ENCODE assay signal across 21 cellular contexts in the genomic region with DNA sequence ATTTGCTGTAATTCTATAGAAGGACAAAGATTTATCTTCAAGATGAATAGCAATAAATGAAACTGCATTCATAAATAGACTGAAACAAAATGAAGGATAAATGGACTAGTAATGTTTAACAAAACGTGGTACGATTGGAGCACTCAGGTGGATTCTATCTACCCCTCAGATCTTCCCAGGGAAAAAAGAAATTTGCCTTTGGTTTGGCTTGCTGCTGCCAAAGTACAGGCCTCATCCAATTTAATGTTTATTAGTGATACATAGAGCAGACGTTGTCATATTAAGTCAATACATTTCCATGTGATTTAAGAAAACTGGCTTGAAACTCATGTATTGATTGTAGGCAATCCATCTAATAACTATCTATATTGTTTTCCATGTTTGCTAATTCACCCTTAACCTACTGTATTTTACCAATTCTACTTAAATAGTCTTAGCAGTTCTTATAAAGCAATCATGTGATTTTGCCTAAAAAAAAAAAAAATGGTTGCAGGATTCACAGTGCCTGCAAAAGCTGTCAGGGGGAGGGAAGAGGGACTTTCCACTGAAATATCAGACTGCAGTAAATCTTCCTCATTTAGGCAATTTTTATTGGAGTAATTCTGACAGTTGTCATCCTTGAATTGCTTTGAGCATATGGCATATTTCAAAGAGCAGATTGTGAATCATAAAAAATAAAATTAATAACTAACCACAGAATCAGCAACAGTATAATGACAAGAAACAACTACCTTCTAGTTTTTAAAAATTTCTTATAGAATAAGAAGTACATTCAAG.
"Had no signal": no experiment of that assay in that cellular context is flagged by ENCODE, and none has a peak within 500 bp of the region (broad histone marks: within the 10 kb centered on the region; RNA-seq: fewer than 3 reads in every experiment).

No MANE protein-coding gene starts in this region.

- H3K27me3 Mint-ChIP-seq: activated naive CD8-positive, alpha-beta T cell treated with anti-CD3 and anti-CD28 coated beads for 36 hours had no signal

- H3K27ac Mint-ChIP-seq: activated naive CD8-positive, alpha-beta T cell treated with anti-CD3 and anti-CD28 coated beads for 36 hours; activated T-helper 1 cell treated with anti-CD3 and anti-CD28 coated beads, Interleukin-12 subunit alpha, Interleukin-12 subunit beta, Interleukin-2, Interleukin-4 antibody, amounts not matched to agents 30 ng/mL and 10 ng/mL and 1 ng/mL, durations not matched to agents 14 hours and 24 hours and 36 hours; immature natural killer cell; naive B cell; stimulated activated effector memory CD8-positive, alpha-beta T cell treated with anti-CD3 and anti-CD28 coated beads, Interleukin-12 subunit alpha, Interleukin-12 subunit beta, amount 100 ng/mL, for 72 hours had no signal

- H3K4me1 Mint-ChIP-seq: activated naive CD8-positive, alpha-beta T cell treated with anti-CD3 and anti-CD28 coated beads for 36 hours; immature natural killer cell; naive B cell; stimulated activated effector memory CD8-positive, alpha-beta T cell treated with anti-CD3 and anti-CD28 coated beads, Interleukin-12 subunit alpha, Interleukin-12 subunit beta, amount 100 ng/mL, for 72 hours had no signal

- H3K36me3 ChIP-seq: esophagus squamous epithelium, upper lobe of left lung had no signal

- H3K27ac ChIP-seq: esophagus squamous epithelium, psoas muscle, skin epidermis, testis, upper lobe of left lung had no signal

- ATAC-seq: left ventricle myocardium superior; mucosa of descending colon; psoas muscle; right cardiac atrium; stimulated activated effector memory CD8-positive, alpha-beta T cell treated with anti-CD3 and anti-CD28 coated beads, Interleukin-12 subunit alpha, Interleukin-12 subunit beta, amount 100 ng/mL, for 72 hours had no signal

- H3K4me3 ChIP-seq: esophagus squamous epithelium, mucosa of descending colon, psoas muscle, skin epidermis, testis, upper lobe of left lung had no signal

- H3K9me3 Mint-ChIP-seq: activated naive CD8-positive, alpha-beta T cell treated with anti-CD3 and anti-CD28 coated beads for 36 hours; activated T-helper 1 cell treated with anti-CD3 and anti-CD28 coated beads, Interleukin-12 subunit alpha, Interleukin-12 subunit beta, Interleukin-2, Interleukin-4 antibody, amounts not matched to agents 30 ng/mL and 10 ng/mL and 1 ng/mL, durations not matched to agents 14 hours and 24 hours and 36 hours had no signal

- DNase-seq: activated CD4-positive, alpha-beta T cell treated with anti-CD3 and anti-CD28 coated beads, Interleukin-2, amount 50 U/mL, for 4 hours; activated gamma-delta T cell treated with Interleukin-2 at 50 U/mL for 16 hours; activated naive CD8-positive, alpha-beta T cell treated with anti-CD3 and anti-CD28 coated beads for 36 hours; amniotic stem cell; dermis blood vessel endothelial cell; effector memory CD4-positive, alpha-beta T cell; esophagus squamous epithelium; immature natural killer cell; kidney glomerular epithelial cell; left ventricle myocardium superior; mucosa of descending colon; naive B cell; psoas muscle; right cardiac atrium; stimulated activated CD4-positive, alpha-beta T cell treated with anti-CD3 and anti-CD28 coated beads, Interleukin-15, amount 100 ng/mL, for 24 hours; stimulated activated CD4-positive, alpha-beta T cell treated with anti-CD3 and anti-CD28 coated beads, Interleukin-4, amount 100 ng/mL, for 1 hour; testis; upper lobe of left lung had no signal

- H3K4me3 Mint-ChIP-seq: activated naive CD8-positive, alpha-beta T cell treated with anti-CD3 and anti-CD28 coated beads for 36 hours; activated T-helper 1 cell treated with anti-CD3 and anti-CD28 coated beads, Interleukin-12 subunit alpha, Interleukin-12 subunit beta, Interleukin-2, Interleukin-4 antibody, amounts not matched to agents 30 ng/mL and 10 ng/mL and 1 ng/mL, durations not matched to agents 14 hours and 24 hours and 36 hours; immature natural killer cell; naive B cell; stimulated activated effector memory CD8-positive, alpha-beta T cell treated with anti-CD3 and anti-CD28 coated beads, Interleukin-12 subunit alpha, Interleukin-12 subunit beta, amount 100 ng/mL, for 72 hours had no signal

- H3K36me3 Mint-ChIP-seq: activated naive CD8-positive, alpha-beta T cell treated with anti-CD3 and anti-CD28 coated beads for 36 hours; stimulated activated effector memory CD8-positive, alpha-beta T cell treated with anti-CD3 and anti-CD28 coated beads, Interleukin-12 subunit alpha, Interleukin-12 subunit beta, amount 100 ng/mL, for 72 hours had no signal

- H3K27me3 ChIP-seq: esophagus squamous epithelium, testis, upper lobe of left lung had no signal

- H3K9me3 ChIP-seq: esophagus squamous epithelium, mucosa of descending colon, psoas muscle, testis, upper lobe of left lung had no signal

- H3K4me1 ChIP-seq: esophagus squamous epithelium, testis, upper lobe of left lung had no signal
